ENCODE assay signal across 8 cellular contexts in genomic region chr11:47454251-47454650, GRCh38. TPM values are rescaled to one million over a fixed set of nuclear protein-coding genes. Genes with fewer than 3 reads are reported as not detected.
DNase-seq lines count a peak whose midpoint lies in the region; ATAC-seq and TF ChIP-seq lines count a peak whose summit lies in the region.
"Not testable (repeated sequence)": the region's sequence is repeated elsewhere in the genome, so short reads cannot be mapped to it uniquely, and the experiment has no call there.

No MANE protein-coding gene starts in this region.

- not testable (repeated sequence) for TF ChIP-seq EP300 in upper lobe of left lung (IDR thresholded peaks at IDR 0.05)

- in situ Hi-C loops in astrocyte of the cerebellum (cut with HindIII; ENCODE audit: low sequenced_read_pairs) = not testable (repeated sequence)

- DNase-seq in GM04503 (ENCODE audit: low read depth) = peak; percentile 47
- DNase-seq in NCI-H226 = peak; percentile 57
- peak; percentile 50 for DNase-seq in UCSD-AML1 (lab: John Stamatoyannopoulos, UW; ENCODE audit: unreplicated experiment)
- DNase-seq in astrocyte of the cerebellum (ENCODE audit: low read depth) = peak; percentile 78
- peak; percentile 65 for DNase-seq in left ventricle myocardium superior
- DNase-seq in prostate gland (ENCODE audit: low spot score) = peak; percentile 63
- peak in 1 of 2 donors; percentile 80 for DNase-seq in upper lobe of left lung

- intact Hi-C loops in left ventricle myocardium superior (cut with micrococcal nuclease) (loop anchor here (10.0 kb wide), 1 partner anchor 79 kb away; the partner anchor contains the start of gene SPI1), prostate gland (cut with DNase I) (loop anchor here (5.0 kb wide), 1 partner anchor 82 kb away; no protein-coding TSS in a partner anchor)

- not testable (repeated sequence) for TF ChIP-seq POLR2A in prostate gland (IDR thresholded peaks at IDR 0.05); upper lobe of left lung (IDR thresholded peaks at IDR 0.05)

- ATAC-seq in HG03342 (IDR thresholded peaks at IDR 0.05; ENCODE audit: unreplicated experiment) (peak; percentile 63), left ventricle myocardium superior (peak; percentile 90), upper lobe of left lung (ENCODE audit: low FRiP score in 2 of 2) (peak; percentile 88 to 90)

- H3K27me3 ChIP-seq in prostate gland (replicated peaks; ENCODE audit: insufficient read depth); upper lobe of left lung: not testable (repeated sequence)

- H3K36me3 ChIP-seq in prostate gland, upper lobe of left lung: not testable (repeated sequence)

- 11% methylated on average over 7 of the region's 7 CpGs for WGBS in prostate gland
- WGBS in upper lobe of left lung, 2 donors = 13 to 19% methylated on average over 6 to 7 of the region's 7 CpGs

- not testable (repeated sequence) for H3K9me3 ChIP-seq in prostate gland, upper lobe of left lung

- TF ChIP-seq CTCF in astrocyte of the cerebellum (IDR thresholded peaks at IDR 0.05; ENCODE audit: low read depth, low read length, missing control alignments) = peak; percentile 93
- TF ChIP-seq CTCF in prostate gland (IDR thresholded peaks at IDR 0.05) = peak; percentile 40 to 70 (median 54)
- peak; percentile 32 to 67 (median 56) for TF ChIP-seq CTCF in upper lobe of left lung (IDR thresholded peaks at IDR 0.05)

- H3K4me3 ChIP-seq in astrocyte of the cerebellum (ENCODE audit: low read depth, low read length); prostate gland; upper lobe of left lung: not testable (repeated sequence)

- not testable (repeated sequence) for H3K27ac ChIP-seq in prostate gland, upper lobe of left lung

- H3K4me1 ChIP-seq in prostate gland (replicated peaks); upper lobe of left lung: not testable (repeated sequence)

RNA-seq across cellular contexts. Expression of gene RAPSN, which starts 5.3 kb away (rescaled TPM):
- total RNA-seq in left ventricle myocardium superior = 6.3 TPM
- 1 to 10 TPM in 1 of 2 donors, not detected in 1; 1.3 TPM for total RNA-seq in prostate gland
- 1 to 10 TPM in 2 of 6 donors, under 1 TPM in 1, not detected in 3; 0.30 to 1.1 (median 1.0) TPM for total RNA-seq in upper lobe of left lung

RNA-seq across cellular contexts. Expression of gene PSMC3, which starts 28.0 kb away (rescaled TPM):
- total RNA-seq in left ventricle myocardium superior (180 TPM), prostate gland (100 to 1,000 TPM in 1 of 2 donors, 10 to 100 TPM in 1; 99.2 to 133 TPM), upper lobe of left lung (100 to 1,000 TPM in 3 of 6 donors, 10 to 100 TPM in 3; 70.1 to 116 (median 99.8) TPM)

RNA-seq across cellular contexts. Expression of gene SLC39A13, which starts 45.9 kb away (rescaled TPM):
- 39.5 TPM for total RNA-seq in left ventricle myocardium superior
- 10 to 100 TPM; 53.1 to 93.7 TPM for total RNA-seq in prostate gland
- 10 to 100 TPM; 47.9 to 98.8 (median 62.8) TPM for total RNA-seq in upper lobe of left lung
